Comparison of ENCODE assay signal across 8 cellular contexts in the genomic region with DNA sequence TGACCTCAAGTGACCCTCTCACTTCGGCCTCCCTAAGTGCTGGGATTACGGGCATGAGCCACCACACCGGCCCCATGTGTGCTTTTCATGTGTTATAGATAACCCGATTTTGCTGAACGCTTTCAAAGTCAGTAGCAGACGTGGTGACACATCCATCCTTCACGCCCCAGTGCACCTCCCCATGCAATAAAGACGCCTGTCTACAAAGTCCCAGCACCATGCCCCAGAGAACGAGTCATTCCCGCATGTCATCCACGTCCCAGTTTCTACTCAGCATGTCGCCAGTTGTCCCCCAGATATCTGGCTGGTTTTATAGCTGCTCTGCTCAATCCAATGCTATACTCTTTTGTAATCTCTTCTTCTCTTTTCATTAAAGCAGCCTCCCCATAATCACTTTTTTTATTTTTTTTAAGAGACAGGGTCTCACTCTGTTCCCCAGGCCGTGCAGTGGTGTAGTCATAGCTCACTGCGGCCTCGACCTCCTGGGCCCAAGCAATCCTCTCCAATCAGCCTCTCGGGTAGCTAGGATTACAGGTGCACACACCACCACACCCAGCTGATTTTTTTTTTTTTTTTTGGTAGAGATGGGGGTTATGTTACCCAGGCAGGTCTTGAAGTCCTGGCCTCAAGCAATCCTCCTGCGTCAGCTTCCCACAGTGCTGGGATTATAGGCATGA. TPM values are rescaled to one million over a fixed set of nuclear protein-coding genes. Genes with fewer than 3 reads are reported as not detected.
DNase-seq lines count a peak whose midpoint lies in the region; ATAC-seq, FAIRE-seq and TF ChIP-seq lines count a peak whose summit lies in the region.

No MANE protein-coding gene starts in this region.

- H3K36me3 ChIP-seq in KOPT-K1 (ENCODE audit: insufficient read depth, low read length) (peaks cover 43% of the 10 kb centered on the region), mucosa of descending colon (ENCODE audit: low read depth) (no peaks in the 10 kb centered on the region), ascending aorta (peaks cover 6 to 16% of the 10 kb centered on the region in 2 donors)

- FAIRE-seq in GM18507 (lab: Jason Lieb, UNC) = no peak

- H3K27me3 ChIP-seq in ascending aorta = no peaks in the 10 kb centered on the region

- ATAC-seq in mucosa of descending colon (peak; percentile 22), GM21390 (IDR thresholded peaks at IDR 0.05; ENCODE audit: unreplicated experiment) (no peak)

- intact Hi-C loops in mucosa of descending colon (cut with DNase I, micrococcal nuclease) (no loop called here), ascending aorta (cut with DNase I) (no loop called here)

- H3K4me3 ChIP-seq in mucosa of descending colon = no peak overlapping the region
- H3K4me3 ChIP-seq in ascending aorta = no peak overlapping the region

- peak overlapping the region; percentile 86 for H3K27ac ChIP-seq in KOPT-K1 (ENCODE audit: low read depth, low read length, poor library complexity, severe bottlenecking)
- peak overlapping the region in 1 of 2 donors; percentile 6 for H3K27ac ChIP-seq in ascending aorta

- TF ChIP-seq CTCF in mucosa of descending colon (IDR thresholded peaks at IDR 0.05) = no peak
- TF ChIP-seq CTCF in ascending aorta (IDR thresholded peaks at IDR 0.05) = no peak

- DNase-seq in GM18507 (ENCODE audit: extremely low spot score, insufficient read length, low read depth) = peak; percentile 20
- peak; percentile 25 for DNase-seq in activated T-cell treated with anti-CD3 and anti-CD28 coated beads for 24 hours (ENCODE audit: low read depth)
- no peak for DNase-seq in mucosa of descending colon
- DNase-seq in ascending aorta (ENCODE audit: low spot score in 2 of 2) = no peak
- DNase-seq in NCI-H748 (lab: John Stamatoyannopoulos, UW; ENCODE audit: unreplicated experiment) = no peak
- no peak for DNase-seq in inferior parietal cortex (ENCODE audit: extremely low spot score)

- H3K9me3 ChIP-seq in KOPT-K1 (ENCODE audit: insufficient read depth, low read length, poor library complexity, severe bottlenecking) (no peaks in the 10 kb centered on the region), mucosa of descending colon (no peaks in the 10 kb centered on the region), ascending aorta (no peaks in the 10 kb centered on the region)

- H3K4me1 ChIP-seq in mucosa of descending colon (ENCODE audit: low read depth) (peaks cover 52% of the 10 kb centered on the region), ascending aorta (peaks cover 4 to 18% of the 10 kb centered on the region in 2 donors)

RNA-seq across cellular contexts. Expression of a gene that starts 42.5 kb away (rescaled TPM):
- 100 to 1,000 TPM; 318 to 602 (median 562) TPM for total RNA-seq in mucosa of descending colon
- total RNA-seq in ascending aorta = 113 TPM

RNA-seq across cellular contexts. Expression of a gene that starts 59.2 kb away (rescaled TPM):
- 100 to 1,000 TPM in 2 of 3 donors, 10 to 100 TPM in 1; 57.8 to 107 (median 101) TPM for total RNA-seq in mucosa of descending colon
- 36.8 TPM for total RNA-seq in ascending aorta

Comparison
In these comparisons a context has a peak if more than half of its experiments do, and no peak if none do; other contexts are left out.
1. DNase-seq: peak in GM18507 (single experiment) and activated T-cell treated with anti-CD3 and anti-CD28 coated beads for 24 hours (single experiment); none in mucosa of descending colon (0 of 3), ascending aorta (0 of 2), NCI-H748 (single experiment) and inferior parietal cortex (single experiment).